ENCODE assay signal across 1 cellular context in genomic region chr3:161171639-161172552, GRCh38.
TF ChIP-seq lines count a peak whose summit lies in the region.

No MANE protein-coding gene starts in this region.

TF ChIP-seq in endothelial cell of umbilical vein, 7 proteins besides CTCF, POLR2A, EP300 and RAD21:
- TF ChIP-seq, protein P1, sequence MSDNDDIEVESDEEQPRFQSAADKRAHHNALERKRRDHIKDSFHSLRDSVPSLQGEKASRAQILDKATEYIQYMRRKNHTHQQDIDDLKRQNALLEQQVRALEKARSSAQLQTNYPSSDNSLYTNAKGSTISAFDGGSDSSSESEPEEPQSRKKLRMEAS (IDR thresholded peaks at IDR 0.05; ENCODE audit: insufficient read depth, insufficient read length) = no peak
- TF ChIP-seq POLR2AphosphoS5 (IDR thresholded peaks at IDR 0.05; ENCODE audit: insufficient read depth, low read depth, low read length) (no peak), FOS (IDR thresholded peaks at IDR 0.05; ENCODE audit: borderline replicate concordance, insufficient read depth, low read length) (no peak), MYC (IDR thresholded peaks at IDR 0.05; ENCODE audit: low read depth, low read length) (no peak), JUN (IDR thresholded peaks at IDR 0.05; ENCODE audit: borderline replicate concordance, insufficient read depth, insufficient read length, low read depth) (no peak), GATA2 (IDR thresholded peaks at IDR 0.05; ENCODE audit: insufficient read depth, insufficient read length, low read depth, low read length) (no peak), EZH2 (IDR thresholded peaks at IDR 0.05; ENCODE audit: borderline replicate concordance, low read depth, low read length, severe bottlenecking) (no peak)
